Comparison of ENCODE assay signal across 23 cellular contexts in the genomic region with DNA sequence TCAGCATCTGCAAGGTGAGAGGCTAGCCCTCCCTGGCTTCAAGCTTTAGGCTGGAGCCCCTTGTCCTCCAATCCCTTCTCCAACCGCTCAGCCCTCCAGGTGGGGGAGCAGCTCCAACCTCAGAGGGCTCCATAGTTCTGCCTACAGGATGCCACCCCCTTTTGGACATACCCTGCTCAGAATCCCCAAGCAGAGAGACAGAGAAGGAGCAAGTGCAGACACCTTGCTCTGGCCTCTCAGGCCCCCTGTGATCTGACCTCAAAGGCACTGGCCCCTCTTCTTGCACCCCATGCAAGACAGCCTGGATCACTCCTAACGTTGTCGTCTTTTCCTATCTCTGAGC.
DNase-seq lines count a peak whose midpoint lies in the region; ATAC-seq, FAIRE-seq and TF ChIP-seq lines count a peak whose summit lies in the region.
"Had no signal": no experiment of that assay in that cellular context is flagged by ENCODE, and none has a peak within 500 bp of the region (broad histone marks: within the 10 kb centered on the region; RNA-seq: fewer than 3 reads in every experiment).

No MANE protein-coding gene starts in this region.

- no peak for FAIRE-seq in HepG2 (lab: Jason Lieb, UNC)
- no peak for FAIRE-seq in GM12878 (lab: Jason Lieb, UNC)
- FAIRE-seq: GM12892, K562 had no signal

- peaks cover 25% of the 10 kb centered on the region for H3K4me1 Mint-ChIP-seq in type B pancreatic cell (ENCODE audit: unreplicated experiment)

- H3K27ac ChIP-seq in HepG2 (ENCODE audit: extremely low read length, insufficient read depth, low read length) (no peak overlapping the region), right lobe of liver (no peak overlapping the region), GM12878 (ENCODE audit: control insufficient read depth, insufficient read depth) (no peak overlapping the region), prostate gland (no peak overlapping the region)
- H3K27ac ChIP-seq: 22Rv1, C4-2B, Peyer's patch had no signal

- no peak overlapping the region for H3K4me3 ChIP-seq in HepG2 (replicated peaks in 1 of 3; ENCODE audit: insufficient read depth in 1 of 3, low read depth in 2 of 3, low read length in 3 of 3)
- H3K4me3 ChIP-seq in right lobe of liver, result no peak overlapping the region
- H3K4me3 ChIP-seq in GM12878, result no peak overlapping the region
- no peak overlapping the region for H3K4me3 ChIP-seq in prostate gland
- H3K4me3 ChIP-seq: K562, Peyer's patch had no signal

- H3K36me3 Mint-ChIP-seq in type B pancreatic cell, result no peaks in the 10 kb centered on the region
- H3K36me3 Mint-ChIP-seq: CD8-positive, alpha-beta memory T cell had no signal

- CTCF ChIA-PET in HepG2 (lab: Yijun Ruan, JAX; ENCODE audit: low intra/inter-chr PET ratio, low total read pairs) (no interaction called here), GM12878 (lab: Yijun Ruan, JAX) (interaction anchor here (0.8 to 10.4 kb wide), 12 partner anchors 15 to 395 kb away, joined by 3 to 156 read pairs (median 3); no protein-coding TSS in a partner anchor)

- TF ChIP-seq RAD21 in HepG2 (CRISPR knock-in tag; IDR thresholded peaks at IDR 0.05) (no peak), GM12878 (IDR thresholded peaks at IDR 0.05; ENCODE audit: insufficient read depth, low read depth, low read length) (no peak)

- BruUV-seq in HepG2 (replicated peaks; lab: Mats Ljungman, UMichigan) (no TSS peak), GM12878 (replicated peaks; lab: Mats Ljungman, UMichigan) (no TSS peak)

- no peak overlapping the region for H3K9ac ChIP-seq in HepG2 (ENCODE audit: insufficient read depth, low read depth, low read length)
- H3K9ac ChIP-seq in GM12878 (ENCODE audit: control insufficient read depth, insufficient read depth, low read length), result no peak overlapping the region

- ATAC-seq in HepG2, result 0 out of 3 replicates have a peak, but pooled peaks have one; percentile 15
- ATAC-seq in right lobe of liver, result no peak
- ATAC-seq in GM12878, result peak; percentile 29
- ATAC-seq: K562 had no signal

- in situ Hi-C loops in HepG2 (cut with HindIII; ENCODE audit: extremely low pct_ligation_motif_present, low pct_unique_long_range_greater_than_20kb) (no loop called here), GM12878 (cut with MboI) (loop anchor here (10.0 kb wide), 1 partner anchor 752 kb away; no protein-coding TSS in a partner anchor)

- intact Hi-C loops in HepG2 (cut with micrococcal nuclease; ENCODE audit: unreplicated experiment) (loop anchor here (5.0 kb wide), 1 partner anchor 315 kb away; no protein-coding TSS in a partner anchor), right lobe of liver (cut with DNase I) (no loop called here), GM12878 (cut with micrococcal nuclease; ENCODE audit: unreplicated experiment) (loop anchor here (5.0 to 10.0 kb wide), 2 partner anchors 382 to 755 kb away; no protein-coding TSS in a partner anchor), prostate gland (cut with DNase I) (loop anchor here (5.0 kb wide), 1 partner anchor 445 kb away; no protein-coding TSS in a partner anchor)

- no peak overlapping the region for H2AFZ ChIP-seq in HepG2 (ENCODE audit: low read length)
- H2AFZ ChIP-seq in GM12878 (ENCODE audit: control insufficient read depth, low read depth, low read length), result no peak overlapping the region

- H3K4me2 ChIP-seq in HepG2 (ENCODE audit: low read depth, low read length), result no peak overlapping the region
- no peak overlapping the region for H3K4me2 ChIP-seq in GM12878 (ENCODE audit: control insufficient read depth, insufficient read depth)

- H3K36me3 ChIP-seq in HepG2 (replicated peaks in 1 of 2; ENCODE audit: control insufficient read depth in 1 of 2, insufficient read depth in 2 of 2, low read length in 2 of 2), result no peaks in the 10 kb centered on the region
- no peaks in the 10 kb centered on the region for H3K36me3 ChIP-seq in right lobe of liver
- no peaks in the 10 kb centered on the region for H3K36me3 ChIP-seq in GM12878 (ENCODE audit: control insufficient read depth in 2 of 2, insufficient read depth in 2 of 2, low read length in 1 of 2)
- no peaks in the 10 kb centered on the region for H3K36me3 ChIP-seq in prostate gland
- H3K36me3 ChIP-seq: Peyer's patch had no signal

- no peaks in the 10 kb centered on the region for H3K9me3 ChIP-seq in HepG2 (ENCODE audit: low read length)
- no peaks in the 10 kb centered on the region for H3K9me3 ChIP-seq in right lobe of liver
- no peaks in the 10 kb centered on the region for H3K9me3 ChIP-seq in GM12878 (replicated peaks; ENCODE audit: control insufficient read depth, insufficient read depth, low read length)
- H3K9me3 ChIP-seq in prostate gland, result no peaks in the 10 kb centered on the region
- H3K9me3 ChIP-seq: Peyer's patch had no signal

- SMC1A ChIA-PET in GM12878 (lab: Charles Lee; ENCODE audit: uncharacterized antibody, unreplicated experiment), result interaction anchor here (0.6 to 4.9 kb wide), 17 partner anchors 8 to 123 kb away, joined by 3 to 51 read pairs (median 4); no protein-coding TSS in a partner anchor

- H3K27ac Mint-ChIP-seq in type B pancreatic cell, result peak overlapping the region; percentile 11

- H4K20me1 ChIP-seq in HepG2 (ENCODE audit: insufficient read depth, low read length) (no peaks in the 10 kb centered on the region), GM12878 (ENCODE audit: control insufficient read depth, insufficient read depth) (no peaks in the 10 kb centered on the region)

- RAD21 ChIA-PET in GM12878 (lab: Charles Lee; ENCODE audit: unreplicated experiment), result interaction anchor here (0.9 to 5.8 kb wide), 7 partner anchors 35 to 608 kb away, joined by 3 to 49 read pairs (median 4); no protein-coding TSS in a partner anchor

- H3K79me2 ChIP-seq in HepG2 (ENCODE audit: insufficient read depth, low read length) (no peaks in the 10 kb centered on the region), GM12878 (ENCODE audit: control insufficient read depth, insufficient read depth, low read length) (no peaks in the 10 kb centered on the region)

- no peak overlapping the region for H3K4me3 Mint-ChIP-seq in type B pancreatic cell
- H3K4me3 Mint-ChIP-seq: CD8-positive, alpha-beta memory T cell had no signal

- 35% methylated on average over 3 of the region's 3 CpGs for WGBS in HepG2 (ENCODE audit: low lambda C conversion rate)
- WGBS in right lobe of liver (ENCODE audit: insufficient coverage, low coverage, low lambda C conversion rate, missing lambda C conversion rate), result 50% methylated on average over 3 of the region's 3 CpGs
- 58% methylated on average over 3 of the region's 3 CpGs for WGBS in GM12878 (ENCODE audit: insufficient coverage, insufficient replicate concordance, low lambda C conversion rate, missing lambda C conversion rate)
- 82% methylated on average over 3 of the region's 3 CpGs for WGBS in prostate gland

- DNase-seq in NCI-H1092 treated with DMSO at 0.1 percent for 48 hours (lab: John Stamatoyannopoulos, UW) (peak; percentile 12), NCI-H1092 (lab: John Stamatoyannopoulos, UW) (no peak), HepG2 (ENCODE audit: low spot score) (no peak), right lobe of liver (no peak), GM12878 (ENCODE audit: low read depth, low spot score) (no peak), type B pancreatic cell (ENCODE audit: extremely low spot score, unreplicated experiment) (no peak), NCI-H748 treated with DMSO at 0.1 percent for 48 hours (lab: John Stamatoyannopoulos, UW) (no peak), prostate gland (ENCODE audit: low spot score) (no peak)
- DNase-seq: Calu3; CD8-positive, alpha-beta memory T cell; DMS153; GOT3; MM.1S; NCI-H1048; NCI-H1436 treated with DMSO at 0.1 percent for 48 hours; NCI-H2029 treated with DMSO at 0.1 percent for 48 hours; NCI-H2171; NCI-H345 had no signal

- H3K27me3 ChIP-seq in HepG2 (ENCODE audit: control insufficient read depth in 1 of 2, insufficient read depth in 2 of 2, low read length in 2 of 2) (peaks cover 0 to 31% of the 10 kb centered on the region in 2 experiments; a peak in 4 of 5 replicates), right lobe of liver (no peaks in the 10 kb centered on the region), GM12878 (replicated peaks in 1 of 2; ENCODE audit: control insufficient read depth in 2 of 2, insufficient read depth in 2 of 2, low read length in 1 of 2) (no peaks in the 10 kb centered on the region), prostate gland (replicated peaks; ENCODE audit: insufficient read depth) (no peaks in the 10 kb centered on the region)
- H3K27me3 ChIP-seq: Peyer's patch had no signal

- H3K4me1 ChIP-seq in HepG2 (ENCODE audit: insufficient read depth, low read length) (no peaks in the 10 kb centered on the region), right lobe of liver (peaks cover 0 to 13% (median 4%) of the 10 kb centered on the region in 4 donors), GM12878 (ENCODE audit: control insufficient read depth, insufficient read depth, low read length) (no peaks in the 10 kb centered on the region), prostate gland (replicated peaks) (peaks cover 3% of the 10 kb centered on the region)
- H3K4me1 ChIP-seq: Peyer's patch had no signal

- TF ChIP-seq CTCF in HepG2 (CRISPR knock-in tag; IDR thresholded peaks at IDR 0.05) (no peak), right lobe of liver (IDR thresholded peaks at IDR 0.05) (no peak), GM12878 (IDR thresholded peaks at IDR 0.05 in 2 of 3, conservative IDR thresholded peaks at IDR 0.05 in 1 of 3; ENCODE audit: control insufficient read depth in 2 of 3, extremely low read depth in 1 of 3, insufficient read depth in 1 of 3, low read depth in 3 of 3, low read length in 3 of 3) (no peak), type B pancreatic cell (conservative IDR thresholded peaks at IDR 0.05) (no peak), prostate gland (IDR thresholded peaks at IDR 0.05) (no peak)

- peaks cover 21% of the 10 kb centered on the region for H3K27me3 Mint-ChIP-seq in type B pancreatic cell

- POLR2A ChIA-PET in HepG2 (lab: Yijun Ruan, JAX) (no interaction called here), GM12878 (lab: Charles Lee) (interaction anchor here (1.2 kb wide), 2 partner anchors 21 to 43 kb away, joined by 3 read pairs; no protein-coding TSS in a partner anchor)

- TF ChIP-seq EP300 in HepG2 (IDR thresholded peaks at IDR 0.05; ENCODE audit: low read depth in 2 of 2, low read length in 2 of 2) (no peak), HepG2 (CRISPR knock-in tag; IDR thresholded peaks at IDR 0.05; ENCODE audit: borderline replicate concordance) (no peak), GM12878 (IDR thresholded peaks at IDR 0.05; ENCODE audit: borderline replicate concordance in 1 of 2, control insufficient read depth in 1 of 2, low read depth in 2 of 2, low read length in 2 of 2) (no peak)

- TF ChIP-seq POLR2A in HepG2 (IDR thresholded peaks at IDR 0.05; ENCODE audit: insufficient read depth in 1 of 2, low read depth in 2 of 2, low read length in 2 of 2), result no peak
- no peak for TF ChIP-seq POLR2A in right lobe of liver (IDR thresholded peaks at IDR 0.05)
- no peak for TF ChIP-seq POLR2A in GM12878 (IDR thresholded peaks at IDR 0.05; ENCODE audit: low read depth, low read length)
- TF ChIP-seq POLR2A in prostate gland (IDR thresholded peaks at IDR 0.05), result no peak

- H3K9me3 Mint-ChIP-seq in type B pancreatic cell, result no peaks in the 10 kb centered on the region
- H3K9me3 Mint-ChIP-seq: CD8-positive, alpha-beta memory T cell had no signal

Comparison
In these comparisons a context has a peak if more than half of its experiments do, and no peak if none do; other contexts are left out.
1. ATAC-seq: peak in HepG2 (single experiment) and GM12878 (single experiment); none in right lobe of liver (0 of 4).
2. intact Hi-C loops: an anchor here in HepG2 (5.0 kb wide), GM12878 (5.0 to 10.0 kb wide) and prostate gland (5.0 kb wide); none called in right lobe of liver.